Comparison of ENCODE assay signal across 20 cellular contexts in genomic region chr17:72609501-72609900, GRCh38.
A peak's percentile ranks its signal among the peaks of the same experiment; 100 is the strongest.
DNase-seq lines count a peak whose midpoint lies in the region; FAIRE-seq and TF ChIP-seq lines count a peak whose summit lies in the region.
"Had no signal": no experiment of that assay in that cellular context is flagged by ENCODE, and none has a peak within 500 bp of the region (broad histone marks: within the 10 kb centered on the region; RNA-seq: fewer than 3 reads in every experiment).

No MANE protein-coding gene starts in this region.

- CTCF ChIA-PET in Calu3 (lab: Charles Lee): interaction anchor here (0.6 to 0.8 kb wide), 2 partner anchors 9 to 31 kb away, joined by 4 read pairs; no protein-coding TSS in a partner anchor

- peak overlapping the region; percentile 63 for H3K27ac Mint-ChIP-seq in Calu3 (ENCODE audit: unreplicated experiment)
- H3K27ac Mint-ChIP-seq: activated B cell treated with CpG ODN at 0.5 μM for 24 hours, H9 had no signal

- TF ChIP-seq CTCF in Calu3 (IDR thresholded peaks at IDR 0.05; ENCODE audit: unreplicated experiment): no peak
- no peak for TF ChIP-seq CTCF in bronchial epithelial cell (IDR thresholded peaks at IDR 0.05; ENCODE audit: insufficient read depth, low read length, severe bottlenecking)

- peaks cover 25% of the 10 kb centered on the region for H3K4me1 Mint-ChIP-seq in Calu3 (ENCODE audit: low read depth, unreplicated experiment)
- H3K4me1 Mint-ChIP-seq: activated B cell treated with CpG ODN at 0.5 μM for 24 hours had no signal

- no peak overlapping the region for H3K4me3 Mint-ChIP-seq in Calu3 (ENCODE audit: low read depth, unreplicated experiment)
- H3K4me3 Mint-ChIP-seq: activated B cell treated with CpG ODN at 0.5 μM for 24 hours, H9 had no signal

- no peak for FAIRE-seq in bronchial epithelial cell (lab: Jason Lieb, UNC)
- FAIRE-seq: islet of Langerhans had no signal

- H3K27me3 ChIP-seq in bronchial epithelial cell (ENCODE audit: control insufficient read depth, insufficient read depth, low read length): no peaks in the 10 kb centered on the region
- H3K27me3 ChIP-seq: BLaER1 treated with 17β-estradiol and CSF1 and Interleukin-3, amounts not matched to agents 10 nM and 100 nM; uterus had no signal

- H3K36me3 Mint-ChIP-seq in Calu3 (ENCODE audit: insufficient read depth, unreplicated experiment): peaks cover 14% of the 10 kb centered on the region

- no peaks in the 10 kb centered on the region for H3K27me3 Mint-ChIP-seq in Calu3 (ENCODE audit: unreplicated experiment)

- H3K36me3 ChIP-seq in bronchial epithelial cell (ENCODE audit: control insufficient read depth, insufficient read depth, low read length): no peaks in the 10 kb centered on the region
- H3K36me3 ChIP-seq: BLaER1 treated with 17β-estradiol and CSF1 and Interleukin-3, amounts not matched to agents 10 nM and 100 nM; gastrocnemius medialis; uterus had no signal

- DNase-seq in Calu3 (no peak), M059J (ENCODE audit: low read depth) (peak; percentile 79), bronchial epithelial cell (ENCODE audit: low read depth) (peak; percentile 91), myocyte (ENCODE audit: low read depth) (peak; percentile 37), DMS153 treated with DMSO at 0.1 percent for 48 hours (lab: John Stamatoyannopoulos, UW; ENCODE audit: unreplicated experiment) (no peak), superior temporal gyrus (ENCODE audit: extremely low spot score) (no peak), AG08396 (ENCODE audit: low spot score) (no peak)
- DNase-seq in activated CD8-positive, alpha-beta memory T cell treated with anti-CD3 and anti-CD28 coated beads, Interleukin-2, amount 50 U/mL, for 4 hours: no peak
- DNase-seq: activated B cell treated with CpG ODN at 0.5 μM for 24 hours; DND-41; gastrocnemius medialis; H9; KG1; NCI-H1436 treated with DMSO at 0.1 percent for 48 hours; NCI-H510A; stimulated activated naive CD4-positive, alpha-beta T cell treated with Interleukin-2 at 50 U/mL for 16 hours; uterus had no signal

- no TSS peak for BruUV-seq in Calu3 (replicated peaks; lab: Mats Ljungman, UMichigan)

- intact Hi-C loops in Calu3 (cut with micrococcal nuclease; ENCODE audit: unreplicated experiment): no loop called here

- no peaks in the 10 kb centered on the region for H3K9me3 Mint-ChIP-seq in Calu3 (ENCODE audit: low read depth, unreplicated experiment)

- no peak overlapping the region for H3K4me3 ChIP-seq in bronchial epithelial cell (ENCODE audit: low read depth, low read length)
- H3K4me3 ChIP-seq: BLaER1 treated with 17β-estradiol and CSF1 and Interleukin-3, amounts not matched to agents 10 nM and 100 nM; gastrocnemius medialis; smooth muscle cell; uterus had no signal

Comparison
In these comparisons a context has a peak if more than half of its experiments do, and no peak if none do; other contexts are left out.
1. DNase-seq: peak in M059J (single experiment), bronchial epithelial cell (single experiment) and myocyte (single experiment); none in Calu3 (single experiment), DMS153 treated with DMSO at 0.1 percent for 48 hours (single experiment), activated CD8-positive, alpha-beta memory T cell treated with anti-CD3 and anti-CD28 coated beads, Interleukin-2, amount 50 U/mL, for 4 hours (single experiment), superior temporal gyrus (single experiment) and AG08396 (single experiment).